In the genomic region with DNA sequence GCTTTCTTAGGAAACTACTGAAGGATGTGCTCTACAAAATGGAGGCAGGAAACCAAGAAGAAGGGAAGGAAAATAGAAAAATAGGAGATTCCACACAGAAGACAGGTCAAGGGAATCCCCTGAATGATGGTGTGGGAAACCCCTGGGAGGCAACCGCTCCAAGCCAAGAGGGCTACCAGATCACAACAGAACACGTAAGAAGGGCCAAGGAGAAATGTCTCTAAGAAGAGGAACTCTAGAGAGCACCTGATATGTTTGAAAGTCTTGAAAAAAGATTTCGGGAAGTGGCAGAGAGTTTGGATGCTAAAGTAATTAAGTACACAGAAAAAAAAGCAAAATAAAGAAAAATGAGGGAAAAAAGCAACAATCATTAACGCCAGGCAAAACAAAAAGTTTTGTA, we compare ENCODE assay signal across 1 cellular context.
TF ChIP-seq lines count a peak whose summit lies in the region.

No MANE protein-coding gene starts in this region.

TF ChIP-seq in K562, 482 proteins besides CTCF, POLR2A, EP300 and RAD21:
- TF ChIP-seq CHCHD3 (CRISPR knock-in tag; IDR thresholded peaks at IDR 0.05) (no peak), ELF2 (CRISPR knock-in tag; IDR thresholded peaks at IDR 0.05) (0 out of 2 replicates have a peak, but pooled peaks have one; percentile 21), SMARCE1 (IDR thresholded peaks at IDR 0.05) (0 out of 2 replicates have a peak, but pooled peaks have one; percentile 11), PURB (CRISPR knock-in tag; IDR thresholded peaks at IDR 0.05; ENCODE audit: low read depth) (no peak), KLF1 (tag; IDR thresholded peaks at IDR 0.05) (no peak), SIN3B (IDR thresholded peaks at IDR 0.05; ENCODE audit: low read depth) (no peak), ZNF766 (CRISPR knock-in tag; conservative IDR thresholded peaks at IDR 0.05) (no peak), EWSR1 (IDR thresholded peaks at IDR 0.05; ENCODE audit: borderline replicate concordance, low read depth, partially characterized antibody) (no peak), TARDBP (IDR thresholded peaks at IDR 0.05) (no peak), GTF2A2 (tag; IDR thresholded peaks at IDR 0.05) (no peak), HDAC1 (IDR thresholded peaks at IDR 0.05) (no peak), COPS2 (conservative IDR thresholded peaks at IDR 0.05) (no peak), HEY1 (CRISPR knock-in tag; IDR thresholded peaks at IDR 0.05; ENCODE audit: borderline replicate concordance) (no peak), DACH1 (IDR thresholded peaks at IDR 0.05; ENCODE audit: partially characterized antibody) (no peak), POLR2AphosphoS2 (IDR thresholded peaks at IDR 0.05; ENCODE audit: low read length) (no peak), SPI1 (IDR thresholded peaks at IDR 0.05; ENCODE audit: borderline replicate concordance, low read depth, low read length) (peak; percentile 82; the same call in 1 of the 2 replicates), HNRNPLL (IDR thresholded peaks at IDR 0.05; ENCODE audit: low read depth, low read length, poor library complexity, severe bottlenecking) (no peak)
- TF ChIP-seq, protein P1, sequence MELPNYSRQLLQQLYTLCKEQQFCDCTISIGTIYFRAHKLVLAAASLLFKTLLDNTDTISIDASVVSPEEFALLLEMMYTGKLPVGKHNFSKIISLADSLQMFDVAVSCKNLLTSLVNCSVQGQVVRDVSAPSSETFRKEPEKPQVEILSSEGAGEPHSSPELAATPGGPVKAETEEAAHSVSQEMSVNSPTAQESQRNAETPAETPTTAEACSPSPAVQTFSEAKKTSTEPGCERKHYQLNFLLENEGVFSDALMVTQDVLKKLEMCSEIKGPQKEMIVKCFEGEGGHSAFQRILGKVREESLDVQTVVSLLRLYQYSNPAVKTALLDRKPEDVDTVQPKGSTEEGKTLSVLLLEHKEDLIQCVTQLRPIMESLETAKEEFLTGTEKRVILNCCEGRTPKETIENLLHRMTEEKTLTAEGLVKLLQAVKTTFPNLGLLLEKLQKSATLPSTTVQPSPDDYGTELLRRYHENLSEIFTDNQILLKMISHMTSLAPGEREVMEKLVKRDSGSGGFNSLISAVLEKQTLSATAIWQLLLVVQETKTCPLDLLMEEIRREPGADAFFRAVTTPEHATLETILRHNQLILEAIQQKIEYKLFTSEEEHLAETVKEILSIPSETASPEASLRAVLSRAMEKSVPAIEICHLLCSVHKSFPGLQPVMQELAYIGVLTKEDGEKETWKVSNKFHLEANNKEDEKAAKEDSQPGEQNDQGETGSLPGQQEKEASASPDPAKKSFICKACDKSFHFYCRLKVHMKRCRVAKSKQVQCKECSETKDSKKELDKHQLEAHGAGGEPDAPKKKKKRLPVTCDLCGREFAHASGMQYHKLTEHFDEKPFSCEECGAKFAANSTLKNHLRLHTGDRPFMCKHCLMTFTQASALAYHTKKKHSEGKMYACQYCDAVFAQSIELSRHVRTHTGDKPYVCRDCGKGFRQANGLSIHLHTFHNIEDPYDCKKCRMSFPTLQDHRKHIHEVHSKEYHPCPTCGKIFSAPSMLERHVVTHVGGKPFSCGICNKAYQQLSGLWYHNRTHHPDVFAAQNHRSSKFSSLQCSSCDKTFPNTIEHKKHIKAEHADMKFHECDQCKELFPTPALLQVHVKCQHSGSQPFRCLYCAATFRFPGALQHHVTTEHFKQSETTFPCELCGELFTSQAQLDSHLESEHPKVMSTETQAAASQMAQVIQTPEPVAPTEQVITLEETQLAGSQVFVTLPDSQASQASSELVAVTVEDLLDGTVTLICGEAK (IDR thresholded peaks at IDR 0.05): peak; percentile 15; the same call in 1 of the 2 replicates
- TF ChIP-seq, protein P1 (CRISPR knock-in tag; IDR thresholded peaks at IDR 0.05): no peak
